9 cellular contexts compared by ENCODE assay signal in genomic region chr20:23147964-23148720, GRCh38.
DNase-seq lines count a peak whose midpoint lies in the region; ATAC-seq, FAIRE-seq and TF ChIP-seq lines count a peak whose summit lies in the region.
"Had no signal": no experiment of that assay in that cellular context is flagged by ENCODE, and none has a peak within 500 bp of the region (broad histone marks: within the 10 kb centered on the region; RNA-seq: fewer than 3 reads in every experiment).

No MANE protein-coding gene starts in this region.

- H3K27me3 ChIP-seq in bronchial epithelial cell (ENCODE audit: control insufficient read depth, insufficient read depth, low read length), result no peaks in the 10 kb centered on the region

- FAIRE-seq in bronchial epithelial cell (lab: Jason Lieb, UNC), result peak; percentile 7

- TF ChIP-seq CTCF in GM12865 (IDR thresholded peaks at IDR 0.05; ENCODE audit: insufficient read depth, low read depth, low read length, missing control alignments), result no peak
- TF ChIP-seq CTCF in bronchial epithelial cell (IDR thresholded peaks at IDR 0.05; ENCODE audit: insufficient read depth, low read length, severe bottlenecking), result no peak
- no peak for TF ChIP-seq CTCF in mucosa of descending colon (IDR thresholded peaks at IDR 0.05)

- H3K36me3 ChIP-seq in bronchial epithelial cell (ENCODE audit: control insufficient read depth, insufficient read depth, low read length) (no peaks in the 10 kb centered on the region), mucosa of descending colon (ENCODE audit: low read depth) (no peaks in the 10 kb centered on the region)

- H3K4me3 ChIP-seq in GM12865 (ENCODE audit: low read depth, low read length), result peak overlapping the region; percentile 24
- H3K4me3 ChIP-seq in bronchial epithelial cell (ENCODE audit: low read depth, low read length), result no peak overlapping the region
- no peak overlapping the region for H3K4me3 ChIP-seq in mucosa of descending colon
- H3K4me3 ChIP-seq: SK-N-MC had no signal

- ATAC-seq in HG02588 (IDR thresholded peaks at IDR 0.05; ENCODE audit: unreplicated experiment), result peak; percentile 52
- ATAC-seq in mucosa of descending colon, result peak; percentile 82
- ATAC-seq in HG02623 (IDR thresholded peaks at IDR 0.05; ENCODE audit: unreplicated experiment), result no peak
- no peak for ATAC-seq in HG02840 (IDR thresholded peaks at IDR 0.05; ENCODE audit: low FRiP score, unreplicated experiment)

- intact Hi-C loops in mucosa of descending colon (cut with DNase I, micrococcal nuclease), result no loop called here

- DNase-seq in GM12865 (ENCODE audit: low read depth) (peak; percentile 84), OCI-M1 (lab: John Stamatoyannopoulos, UW) (peak; percentile 70), bronchial epithelial cell (ENCODE audit: low read depth) (peak; percentile 92), mucosa of descending colon (no peak), NCI-H1048 (lab: John Stamatoyannopoulos, UW) (no peak)

- no peaks in the 10 kb centered on the region for H3K9me3 ChIP-seq in mucosa of descending colon

- H3K4me1 ChIP-seq in mucosa of descending colon (ENCODE audit: low read depth), result peaks cover 7% of the 10 kb centered on the region

Comparison
In these comparisons a context has a peak if more than half of its experiments do, and no peak if none do; other contexts are left out.
1. DNase-seq: peak in GM12865 (single experiment), OCI-M1 (single experiment) and bronchial epithelial cell (single experiment); none in mucosa of descending colon (0 of 3) and NCI-H1048 (single experiment).
2. ATAC-seq: peak in HG02588 (single experiment) and mucosa of descending colon (single experiment); none in HG02623 (single experiment) and HG02840 (single experiment).